1 cellular context compared by ENCODE assay signal in genomic region chr4:124631760-124632159, GRCh38.
A peak's percentile ranks its signal among the peaks of the same experiment; 100 is the strongest.
TF ChIP-seq lines count a peak whose summit lies in the region.

No MANE protein-coding gene starts in this region.

TF ChIP-seq in SK-N-SH, 30 proteins besides CTCF, POLR2A, EP300 and RAD21 (continued from another document):
- peak; percentile 58; the same call in 1 of the 2 replicates for TF ChIP-seq MAX (IDR thresholded peaks at IDR 0.05; ENCODE audit: low read depth)
- TF ChIP-seq SMC3 (IDR thresholded peaks at IDR 0.05; ENCODE audit: low read depth, low read length) = no peak
- TF ChIP-seq FOXM1 (IDR thresholded peaks at IDR 0.05; ENCODE audit: low read depth) = no peak; the same call in 1 of the 2 replicates
- no peak for TF ChIP-seq GABPA (IDR thresholded peaks at IDR 0.05; ENCODE audit: low read depth)
- no peak for TF ChIP-seq GATA2 (CRISPR knock-in tag; IDR thresholded peaks at IDR 0.05)
- TF ChIP-seq ELF1 (IDR thresholded peaks at IDR 0.05) = no peak
- TF ChIP-seq MEF2A (IDR thresholded peaks at IDR 0.05; ENCODE audit: borderline replicate concordance, low read depth) = no peak
- TF ChIP-seq EZH2phosphoT487 (IDR thresholded peaks at IDR 0.05; ENCODE audit: borderline replicate concordance, low read depth) = no peak
- TF ChIP-seq NRF1 (IDR thresholded peaks at IDR 0.05; ENCODE audit: low read depth, low read length) = no peak
- TF ChIP-seq, protein P1, sequence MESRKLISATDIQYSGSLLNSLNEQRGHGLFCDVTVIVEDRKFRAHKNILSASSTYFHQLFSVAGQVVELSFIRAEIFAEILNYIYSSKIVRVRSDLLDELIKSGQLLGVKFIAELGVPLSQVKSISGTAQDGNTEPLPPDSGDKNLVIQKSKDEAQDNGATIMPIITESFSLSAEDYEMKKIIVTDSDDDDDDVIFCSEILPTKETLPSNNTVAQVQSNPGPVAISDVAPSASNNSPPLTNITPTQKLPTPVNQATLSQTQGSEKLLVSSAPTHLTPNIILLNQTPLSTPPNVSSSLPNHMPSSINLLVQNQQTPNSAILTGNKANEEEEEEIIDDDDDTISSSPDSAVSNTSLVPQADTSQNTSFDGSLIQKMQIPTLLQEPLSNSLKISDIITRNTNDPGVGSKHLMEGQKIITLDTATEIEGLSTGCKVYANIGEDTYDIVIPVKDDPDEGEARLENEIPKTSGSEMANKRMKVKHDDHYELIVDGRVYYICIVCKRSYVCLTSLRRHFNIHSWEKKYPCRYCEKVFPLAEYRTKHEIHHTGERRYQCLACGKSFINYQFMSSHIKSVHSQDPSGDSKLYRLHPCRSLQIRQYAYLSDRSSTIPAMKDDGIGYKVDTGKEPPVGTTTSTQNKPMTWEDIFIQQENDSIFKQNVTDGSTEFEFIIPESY (IDR thresholded peaks at IDR 0.05; ENCODE audit: borderline replicate concordance, low read depth) = no peak
- TF ChIP-seq PBX3 (IDR thresholded peaks at IDR 0.05) = peak; percentile 61
- no peak for TF ChIP-seq TEAD4 (IDR thresholded peaks at IDR 0.05; ENCODE audit: borderline replicate concordance, insufficient read depth)
- TF ChIP-seq, protein P2, sequence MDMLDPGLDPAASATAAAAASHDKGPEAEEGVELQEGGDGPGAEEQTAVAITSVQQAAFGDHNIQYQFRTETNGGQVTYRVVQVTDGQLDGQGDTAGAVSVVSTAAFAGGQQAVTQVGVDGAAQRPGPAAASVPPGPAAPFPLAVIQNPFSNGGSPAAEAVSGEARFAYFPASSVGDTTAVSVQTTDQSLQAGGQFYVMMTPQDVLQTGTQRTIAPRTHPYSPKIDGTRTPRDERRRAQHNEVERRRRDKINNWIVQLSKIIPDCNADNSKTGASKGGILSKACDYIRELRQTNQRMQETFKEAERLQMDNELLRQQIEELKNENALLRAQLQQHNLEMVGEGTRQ (IDR thresholded peaks at IDR 0.05; ENCODE audit: borderline replicate concordance, low read depth, low read length) = no peak
- peak; percentile 83 for TF ChIP-seq JUND (IDR thresholded peaks at IDR 0.05)
- TF ChIP-seq, protein P3, sequence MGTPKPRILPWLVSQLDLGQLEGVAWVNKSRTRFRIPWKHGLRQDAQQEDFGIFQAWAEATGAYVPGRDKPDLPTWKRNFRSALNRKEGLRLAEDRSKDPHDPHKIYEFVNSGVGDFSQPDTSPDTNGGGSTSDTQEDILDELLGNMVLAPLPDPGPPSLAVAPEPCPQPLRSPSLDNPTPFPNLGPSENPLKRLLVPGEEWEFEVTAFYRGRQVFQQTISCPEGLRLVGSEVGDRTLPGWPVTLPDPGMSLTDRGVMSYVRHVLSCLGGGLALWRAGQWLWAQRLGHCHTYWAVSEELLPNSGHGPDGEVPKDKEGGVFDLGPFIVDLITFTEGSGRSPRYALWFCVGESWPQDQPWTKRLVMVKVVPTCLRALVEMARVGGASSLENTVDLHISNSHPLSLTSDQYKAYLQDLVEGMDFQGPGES (IDR thresholded peaks at IDR 0.05; ENCODE audit: low read depth, low read length) = no peak
- TF ChIP-seq FOSL2 (IDR thresholded peaks at IDR 0.05; ENCODE audit: borderline replicate concordance, low read depth) = peak; percentile 89
- no peak for TF ChIP-seq RCOR1 (IDR thresholded peaks at IDR 0.05; ENCODE audit: low read length)
- peak; percentile 28; the same call in 1 of the 2 replicates for TF ChIP-seq POLR2AphosphoS5 (IDR thresholded peaks at IDR 0.05; ENCODE audit: low read depth, low read length)
- no peak for TF ChIP-seq YY1 (IDR thresholded peaks at IDR 0.05; ENCODE audit: low read depth)
- TF ChIP-seq NFIC (IDR thresholded peaks at IDR 0.05; ENCODE audit: borderline replicate concordance) = peak; percentile 91
- no peak for TF ChIP-seq MXI1 (IDR thresholded peaks at IDR 0.05; ENCODE audit: low read depth, low read length)
- no peak for TF ChIP-seq FOXJ3 (CRISPR knock-in tag; IDR thresholded peaks at IDR 0.05)
- TF ChIP-seq, protein P4, sequence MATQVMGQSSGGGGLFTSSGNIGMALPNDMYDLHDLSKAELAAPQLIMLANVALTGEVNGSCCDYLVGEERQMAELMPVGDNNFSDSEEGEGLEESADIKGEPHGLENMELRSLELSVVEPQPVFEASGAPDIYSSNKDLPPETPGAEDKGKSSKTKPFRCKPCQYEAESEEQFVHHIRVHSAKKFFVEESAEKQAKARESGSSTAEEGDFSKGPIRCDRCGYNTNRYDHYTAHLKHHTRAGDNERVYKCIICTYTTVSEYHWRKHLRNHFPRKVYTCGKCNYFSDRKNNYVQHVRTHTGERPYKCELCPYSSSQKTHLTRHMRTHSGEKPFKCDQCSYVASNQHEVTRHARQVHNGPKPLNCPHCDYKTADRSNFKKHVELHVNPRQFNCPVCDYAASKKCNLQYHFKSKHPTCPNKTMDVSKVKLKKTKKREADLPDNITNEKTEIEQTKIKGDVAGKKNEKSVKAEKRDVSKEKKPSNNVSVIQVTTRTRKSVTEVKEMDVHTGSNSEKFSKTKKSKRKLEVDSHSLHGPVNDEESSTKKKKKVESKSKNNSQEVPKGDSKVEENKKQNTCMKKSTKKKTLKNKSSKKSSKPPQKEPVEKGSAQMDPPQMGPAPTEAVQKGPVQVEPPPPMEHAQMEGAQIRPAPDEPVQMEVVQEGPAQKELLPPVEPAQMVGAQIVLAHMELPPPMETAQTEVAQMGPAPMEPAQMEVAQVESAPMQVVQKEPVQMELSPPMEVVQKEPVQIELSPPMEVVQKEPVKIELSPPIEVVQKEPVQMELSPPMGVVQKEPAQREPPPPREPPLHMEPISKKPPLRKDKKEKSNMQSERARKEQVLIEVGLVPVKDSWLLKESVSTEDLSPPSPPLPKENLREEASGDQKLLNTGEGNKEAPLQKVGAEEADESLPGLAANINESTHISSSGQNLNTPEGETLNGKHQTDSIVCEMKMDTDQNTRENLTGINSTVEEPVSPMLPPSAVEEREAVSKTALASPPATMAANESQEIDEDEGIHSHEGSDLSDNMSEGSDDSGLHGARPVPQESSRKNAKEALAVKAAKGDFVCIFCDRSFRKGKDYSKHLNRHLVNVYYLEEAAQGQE (IDR thresholded peaks at IDR 0.05; ENCODE audit: low read depth, low read length) = 0 out of 2 replicates have a peak, but pooled peaks have one; percentile 16
- TF ChIP-seq SIN3A (IDR thresholded peaks at IDR 0.05; ENCODE audit: borderline replicate concordance, low read depth, low read length) = no peak
